Comparison of ENCODE assay signal across 2 cellular contexts in the genomic region with DNA sequence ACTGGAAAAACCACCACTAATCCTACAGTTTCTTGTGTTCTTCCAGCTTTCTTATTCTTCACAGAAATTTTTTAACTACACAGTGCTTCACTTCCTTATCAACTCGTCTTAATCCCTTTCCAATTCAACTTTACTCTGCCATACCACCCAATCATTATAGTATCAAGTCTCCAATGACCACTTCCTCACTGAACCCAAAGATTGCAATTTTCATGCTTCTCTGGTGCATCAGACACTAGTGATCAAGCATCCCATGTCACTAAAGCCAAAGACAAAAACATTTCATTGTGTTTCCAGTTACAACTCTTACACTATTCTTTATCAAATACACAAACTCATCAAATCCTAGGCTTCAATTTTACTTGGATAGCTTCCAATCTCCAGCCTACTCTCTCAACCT.
TF ChIP-seq lines count a peak whose summit lies in the region.

No MANE protein-coding gene starts in this region.

TF ChIP-seq in A549, 52 proteins besides CTCF, POLR2A, EP300 and RAD21:
- no peak for TF ChIP-seq RARB (CRISPR knock-in tag; IDR thresholded peaks at IDR 0.05)
- TF ChIP-seq KDM1A (IDR thresholded peaks at IDR 0.05; ENCODE audit: low read depth) = no peak
- no peak for TF ChIP-seq CHD2 (IDR thresholded peaks at IDR 0.05; ENCODE audit: low read length, partially characterized antibody)
- no peak for TF ChIP-seq FOXS1 (CRISPR knock-in tag; IDR thresholded peaks at IDR 0.05)
- no peak for TF ChIP-seq ESRRA (IDR thresholded peaks at IDR 0.05; ENCODE audit: borderline replicate concordance, low read length)
- no peak for TF ChIP-seq PBX3 (IDR thresholded peaks at IDR 0.05)
- no peak for TF ChIP-seq TP53 (CRISPR knock-in tag; IDR thresholded peaks at IDR 0.05)

TF ChIP-seq in GM12878, 131 proteins besides CTCF, POLR2A, EP300 and RAD21:
- TF ChIP-seq STAT1 (conservative IDR thresholded peaks at IDR 0.05) (no peak), ELK1 (IDR thresholded peaks at IDR 0.05; ENCODE audit: low read depth, low read length) (no peak), MEF2A (IDR thresholded peaks at IDR 0.05; ENCODE audit: insufficient read depth, low read depth, low read length) (no peak), SPI1 (IDR thresholded peaks at IDR 0.05; ENCODE audit: borderline replicate concordance, insufficient read depth, low read depth, low read length) (peak; percentile 52; the same call in 1 of the 2 replicates), ZBTB11 (CRISPR knock-in tag; IDR thresholded peaks at IDR 0.05) (no peak), E2F8 (IDR thresholded peaks at IDR 0.05; ENCODE audit: low read depth, partially characterized antibody) (no peak)
